17 cellular contexts compared by ENCODE assay signal in genomic region chr7:99127636-99128035, GRCh38. TPM values are rescaled to one million over a fixed set of nuclear protein-coding genes. Genes with fewer than 3 reads are reported as not detected.
DNase-seq lines count a peak whose midpoint lies in the region; FAIRE-seq and TF ChIP-seq lines count a peak whose summit lies in the region.
"Had no signal": no experiment of that assay in that cellular context is flagged by ENCODE, and none has a peak within 500 bp of the region (broad histone marks: within the 10 kb centered on the region; RNA-seq: fewer than 3 reads in every experiment).

No MANE protein-coding gene starts in this region.

- no peaks in the 10 kb centered on the region for H3K9me3 Mint-ChIP-seq in CD14-positive monocyte
- H3K9me3 Mint-ChIP-seq: T-helper 1 cell treated with Interleukin-12 subunit alpha and Interleukin-12 subunit beta and Interleukin-4 antibody, amounts not matched to agents 30 μg/mL and 1 μg/mL, for 36 hours had no signal

- H3K27me3 Mint-ChIP-seq in CD14-positive monocyte (ENCODE audit: low read depth in 3 of 3) = no peaks in the 10 kb centered on the region

- H3K4me1 Mint-ChIP-seq in CD14-positive monocyte = peaks cover 52% of the 10 kb centered on the region

- no peaks in the 10 kb centered on the region for H3K36me3 Mint-ChIP-seq in CD14-positive monocyte

- H3K27ac ChIP-seq in angular gyrus (ENCODE audit: low read depth, low read length) (peak overlapping the region; percentile 51), substantia nigra (ENCODE audit: low read depth, low read length, poor library complexity, severe bottlenecking) (peak overlapping the region; percentile 69)
- H3K27ac ChIP-seq: BLaER1, colonic mucosa had no signal

- H3K4me3 Mint-ChIP-seq in CD14-positive monocyte = no peak overlapping the region
- H3K4me3 Mint-ChIP-seq: T-helper 1 cell treated with Interleukin-12 subunit alpha and Interleukin-12 subunit beta and Interleukin-4 antibody, amounts not matched to agents 30 μg/mL and 1 μg/mL, for 36 hours had no signal

- no peak for FAIRE-seq in GM12892 (lab: Jason Lieb, UNC)

- TF ChIP-seq CTCF in CD14-positive monocyte (IDR thresholded peaks at IDR 0.05) = no peak

- intact Hi-C loops in CD14-positive monocyte (cut with micrococcal nuclease) = no loop called here

- no peak for TF ChIP-seq POLR2A in GM12892 (IDR thresholded peaks at IDR 0.05; ENCODE audit: low read depth, low read length)

- H3K27ac Mint-ChIP-seq in CD14-positive monocyte = no peak overlapping the region
- H3K27ac Mint-ChIP-seq: T-helper 1 cell treated with Interleukin-12 subunit alpha and Interleukin-12 subunit beta and Interleukin-4 antibody, amounts not matched to agents 30 μg/mL and 1 μg/mL, for 36 hours had no signal

- DNase-seq in HCEC 1CT = peak; percentile 57
- peak; percentile 69 for DNase-seq in iris pigment epithelial cell (ENCODE audit: low read depth)
- DNase-seq in substantia nigra (lab: John Stamatoyannopoulos, UW) = no peak
- no peak for DNase-seq in DMS53 treated with DMSO at 0.1 percent for 48 hours (lab: John Stamatoyannopoulos, UW; ENCODE audit: unreplicated experiment)
- no peak for DNase-seq in GM12892 (ENCODE audit: insufficient read length)
- no peak for DNase-seq in NK-92 treated with Interleukin-12 subunit alpha and Interleukin-12 subunit beta, amount 100 ng/mL, for 24 hours (lab: John Stamatoyannopoulos, UW)
- no peak for DNase-seq in CD14-positive monocyte (ENCODE audit: low spot score)
- DNase-seq: activated CD4-positive, alpha-beta T cell treated with anti-CD3 and anti-CD28 coated beads for 48 hours; activated T-cell treated with anti-CD3 and anti-CD28 coated beads, Interleukin-2, amount 50 U/mL, for 1 hour; colonic mucosa; DMS79; NCI-H526 treated with DMSO at 0.1 percent for 48 hours; nucleus accumbens; testis had no signal

RNA-seq across cellular contexts. Expression of gene SMURF1, which starts 16.3 kb away (rescaled TPM):
- 4.2 TPM for polyA plus RNA-seq in GM12892 (2012; ENCODE audit: missing spikeins)
- polyA plus RNA-seq in CD14-positive monocyte = 1 to 10 TPM in 1 of 2 donors, under 1 TPM in 1; 0.48 to 1.6 TPM

Comparison
In these comparisons a context has a peak if more than half of its experiments do, and no peak if none do; other contexts are left out.
1. DNase-seq: peak in HCEC 1CT (single experiment) and iris pigment epithelial cell (single experiment); none in substantia nigra (0 of 49), DMS53 treated with DMSO at 0.1 percent for 48 hours (single experiment), GM12892 (single experiment), NK-92 treated with Interleukin-12 subunit alpha and Interleukin-12 subunit beta, amount 100 ng/mL, for 24 hours (single experiment) and CD14-positive monocyte (single experiment).